13 cellular contexts compared by ENCODE assay signal in genomic region chr3:48024401-48024800, GRCh38.
"Had no signal": no experiment of that assay in that cellular context is flagged by ENCODE, and none has a peak within 500 bp of the region (broad histone marks: within the 10 kb centered on the region; RNA-seq: fewer than 3 reads in every experiment).

No MANE protein-coding gene starts in this region.

- ATAC-seq: activated CD8-positive, alpha-beta memory T cell treated with anti-CD3 and anti-CD28 coated beads, Interleukin-2, amount 10 ng/mL, durations not matched to agents 7 days and 5 days; right lobe of liver; stimulated activated naive CD8-positive, alpha-beta T cell treated with anti-CD3 and anti-CD28 coated beads, Interleukin-15, Interleukin-2, amounts not matched to agents 100 U/mL and 50 U/mL, for 24 hours; upper lobe of right lung had no signal

- H3K4me3 Mint-ChIP-seq: activated CD8-positive, alpha-beta memory T cell treated with anti-CD3 and anti-CD28 coated beads, Interleukin-2, amount 10 ng/mL, durations not matched to agents 7 days and 5 days; activated naive CD4-positive, alpha-beta T cell treated with anti-CD3 and anti-CD28 coated beads, Interleukin-2, amount 10 ng/mL, durations not matched to agents 7 days and 5 days; activated T-cell treated with anti-CD3 and anti-CD28 coated beads, Interleukin-2, amount 50 U/mL, for 24 hours; endodermal cell; neural crest cell had no signal

- H3K36me3 ChIP-seq: cardiac muscle cell, right lobe of liver, suprapubic skin, upper lobe of right lung had no signal

- H3K9me3 ChIP-seq: right lobe of liver, suprapubic skin, upper lobe of right lung had no signal

- H3K9me3 Mint-ChIP-seq: activated naive CD4-positive, alpha-beta T cell treated with anti-CD3 and anti-CD28 coated beads, Interleukin-2, amount 10 ng/mL, durations not matched to agents 7 days and 5 days; activated T-cell treated with anti-CD3 and anti-CD28 coated beads, Interleukin-2, amount 50 U/mL, for 24 hours; endodermal cell; neural crest cell had no signal

- H3K4me1 ChIP-seq: suprapubic skin, upper lobe of right lung had no signal

- H3K4me3 ChIP-seq: cardiac muscle cell, dorsolateral prefrontal cortex, right lobe of liver, suprapubic skin, upper lobe of right lung had no signal

- H3K27ac Mint-ChIP-seq: activated CD8-positive, alpha-beta memory T cell treated with anti-CD3 and anti-CD28 coated beads, Interleukin-2, amount 10 ng/mL, durations not matched to agents 7 days and 5 days; activated naive CD4-positive, alpha-beta T cell treated with anti-CD3 and anti-CD28 coated beads, Interleukin-2, amount 10 ng/mL, durations not matched to agents 7 days and 5 days; activated T-cell treated with anti-CD3 and anti-CD28 coated beads, Interleukin-2, amount 50 U/mL, for 24 hours; endodermal cell had no signal

- H3K27me3 Mint-ChIP-seq: activated CD8-positive, alpha-beta memory T cell treated with anti-CD3 and anti-CD28 coated beads, Interleukin-2, amount 10 ng/mL, durations not matched to agents 7 days and 5 days; activated naive CD4-positive, alpha-beta T cell treated with anti-CD3 and anti-CD28 coated beads, Interleukin-2, amount 10 ng/mL, durations not matched to agents 7 days and 5 days; activated T-cell treated with anti-CD3 and anti-CD28 coated beads, Interleukin-2, amount 50 U/mL, for 24 hours had no signal

- H3K27ac ChIP-seq: right lobe of liver, suprapubic skin, upper lobe of right lung had no signal

- H3K27me3 ChIP-seq: cardiac muscle cell, dorsolateral prefrontal cortex, right lobe of liver, suprapubic skin, upper lobe of right lung had no signal

- H3K36me3 Mint-ChIP-seq: activated naive CD4-positive, alpha-beta T cell treated with anti-CD3 and anti-CD28 coated beads, Interleukin-2, amount 10 ng/mL, durations not matched to agents 7 days and 5 days had no signal

- H3K4me1 Mint-ChIP-seq: activated naive CD4-positive, alpha-beta T cell treated with anti-CD3 and anti-CD28 coated beads, Interleukin-2, amount 10 ng/mL, durations not matched to agents 7 days and 5 days had no signal

- DNase-seq: activated CD4-positive, alpha-beta T cell treated with anti-CD3 and anti-CD28 coated beads, Interleukin-2, amount 50 U/mL, for 48 hours; activated CD8-positive, alpha-beta memory T cell treated with anti-CD3 and anti-CD28 coated beads, Interleukin-2, amount 10 ng/mL, durations not matched to agents 7 days and 5 days; activated naive CD4-positive, alpha-beta T cell treated with anti-CD3 and anti-CD28 coated beads, Interleukin-2, amount 10 ng/mL, durations not matched to agents 7 days and 5 days; activated T-cell treated with anti-CD3 and anti-CD28 coated beads, Interleukin-2, amount 50 U/mL, for 24 hours; dorsolateral prefrontal cortex; endodermal cell; right lobe of liver; stimulated activated naive CD8-positive, alpha-beta T cell treated with anti-CD3 and anti-CD28 coated beads, Interleukin-15, Interleukin-2, amounts not matched to agents 100 U/mL and 50 U/mL, for 24 hours; T-helper 1 cell; upper lobe of right lung had no signal
